ENCODE assay signal across 13 cellular contexts in genomic region chrX:13432776-13433605, GRCh38.
DNase-seq lines count a peak whose midpoint lies in the region; ATAC-seq, FAIRE-seq and TF ChIP-seq lines count a peak whose summit lies in the region.
"Had no signal": no experiment of that assay in that cellular context is flagged by ENCODE, and none has a peak within 500 bp of the region (broad histone marks: within the 10 kb centered on the region; RNA-seq: fewer than 3 reads in every experiment).

No MANE protein-coding gene starts in this region.

- no peaks in the 10 kb centered on the region for H3K27me3 Mint-ChIP-seq in progenitor cell of endocrine pancreas
- H3K27me3 Mint-ChIP-seq: stimulated activated memory B cell treated with anti-CD40 and anti-IgM and Interleukin-4, amounts not matched to agents 10 μg/mL and 1 μg/mL and 100 μg/mL, for 72 hours had no signal

- H3K4me2 ChIP-seq in smooth muscle cell: no peak overlapping the region

- H3K79me2 ChIP-seq in smooth muscle cell (ENCODE audit: low read depth): no peaks in the 10 kb centered on the region

- TF ChIP-seq CTCF in astrocyte of the spinal cord (IDR thresholded peaks at IDR 0.05; ENCODE audit: low read depth, low read length): no peak
- TF ChIP-seq CTCF in smooth muscle cell (IDR thresholded peaks at IDR 0.05; ENCODE audit: borderline replicate concordance, insufficient read depth, poor library complexity, severe bottlenecking): no peak
- TF ChIP-seq CTCF in progenitor cell of endocrine pancreas (IDR thresholded peaks at IDR 0.05; ENCODE audit: unreplicated experiment): no peak

- peaks cover 5% of the 10 kb centered on the region for H3K4me1 Mint-ChIP-seq in progenitor cell of endocrine pancreas (ENCODE audit: low read depth)

- peaks cover 7% of the 10 kb centered on the region for H3K9me3 Mint-ChIP-seq in progenitor cell of endocrine pancreas (ENCODE audit: low read depth)
- H3K9me3 Mint-ChIP-seq: stimulated activated memory B cell treated with anti-CD40 and anti-IgM and Interleukin-4, amounts not matched to agents 10 μg/mL and 1 μg/mL and 100 μg/mL, for 72 hours had no signal

- FAIRE-seq in GM12891 (lab: Jason Lieb, UNC): peak; percentile 69
- FAIRE-seq: bronchial epithelial cell, HTR-8/SVneo had no signal

- H3K4me3 Mint-ChIP-seq in progenitor cell of endocrine pancreas (ENCODE audit: low read depth): no peak overlapping the region
- H3K4me3 Mint-ChIP-seq: stimulated activated memory B cell treated with anti-CD40 and anti-IgM and Interleukin-4, amounts not matched to agents 10 μg/mL and 1 μg/mL and 100 μg/mL, for 72 hours had no signal

- TF ChIP-seq POLR2A in GM12891 (IDR thresholded peaks at IDR 0.05; ENCODE audit: low read depth, low read length): no peak

- no peak overlapping the region for H3K4me3 ChIP-seq in astrocyte of the spinal cord (ENCODE audit: low read depth, low read length)
- H3K4me3 ChIP-seq in smooth muscle cell: no peak overlapping the region

- peak overlapping the region; percentile 46 for H2AFZ ChIP-seq in smooth muscle cell (ENCODE audit: low read depth)

- intact Hi-C loops in left cardiac atrium (cut with DNase I): no loop called here

- 93% methylated on average over 5 of the region's 5 CpGs for WGBS in smooth muscle cell (ENCODE audit: low lambda C conversion rate)

- peak; percentile 58 to 77 for ATAC-seq in left cardiac atrium
- no peak for ATAC-seq in GM19023 (IDR thresholded peaks at IDR 0.05; ENCODE audit: unreplicated experiment)
- ATAC-seq: stimulated activated memory B cell treated with anti-CD40 and anti-IgM and Interleukin-4, amounts not matched to agents 10 μg/mL and 1 μg/mL and 100 μg/mL, for 72 hours had no signal

- H3F3A ChIP-seq in smooth muscle cell (ENCODE audit: low read depth): peaks cover 5% of the 10 kb centered on the region

- H3K4me1 ChIP-seq in smooth muscle cell (ENCODE audit: low read depth): peaks cover 7% of the 10 kb centered on the region

- no peak for DNase-seq in GM12891 (ENCODE audit: insufficient read length, low spot score)
- DNase-seq in astrocyte of the spinal cord (ENCODE audit: low read depth, low spot score): peak; percentile 62
- DNase-seq in left cardiac atrium: no peak
- DNase-seq in smooth muscle cell (lab: John Stamatoyannopoulos, UW; ENCODE audit: unreplicated experiment): no peak
- DNase-seq in SW480 (ENCODE audit: low spot score): no peak
- DNase-seq in progenitor cell of endocrine pancreas (ENCODE audit: low spot score, unreplicated experiment): no peak
- no peak for DNase-seq in DMS79 treated with DMSO at 0.1 percent for 48 hours (lab: John Stamatoyannopoulos, UW)
- DNase-seq: activated CD8-positive, alpha-beta memory T cell treated with anti-CD3 and anti-CD28 coated beads, Interleukin-2, amount 50 U/mL, for 4 hours; NCI-H146 had no signal

- peak overlapping the region; percentile 73 for H3K27ac ChIP-seq in smooth muscle cell (ENCODE audit: low read depth)

- H3K27me3 ChIP-seq in smooth muscle cell (ENCODE audit: low read depth): no peaks in the 10 kb centered on the region

- no peaks in the 10 kb centered on the region for H3K36me3 ChIP-seq in smooth muscle cell (ENCODE audit: low read depth)

- no peaks in the 10 kb centered on the region for H3K9me3 ChIP-seq in smooth muscle cell (replicated peaks; ENCODE audit: low read depth)

- H3K36me3 Mint-ChIP-seq in progenitor cell of endocrine pancreas (ENCODE audit: insufficient read depth): no peaks in the 10 kb centered on the region
- H3K36me3 Mint-ChIP-seq: stimulated activated memory B cell treated with anti-CD40 and anti-IgM and Interleukin-4, amounts not matched to agents 10 μg/mL and 1 μg/mL and 100 μg/mL, for 72 hours had no signal

- H3K27ac Mint-ChIP-seq in progenitor cell of endocrine pancreas: no peak overlapping the region
- H3K27ac Mint-ChIP-seq: stimulated activated memory B cell treated with anti-CD40 and anti-IgM and Interleukin-4, amounts not matched to agents 10 μg/mL and 1 μg/mL and 100 μg/mL, for 72 hours had no signal

- no peaks in the 10 kb centered on the region for H4K20me1 ChIP-seq in smooth muscle cell (ENCODE audit: low read depth)

- in situ Hi-C loops in astrocyte of the spinal cord (cut with HindIII; ENCODE audit: low sequenced_read_pairs): no loop called here

- H3K9ac ChIP-seq in smooth muscle cell (ENCODE audit: low read depth): no peak overlapping the region

TF ChIP-seq in GM12891, 5 proteins besides CTCF, POLR2A, EP300 and RAD21:
- TF ChIP-seq POU2F2 (IDR thresholded peaks at IDR 0.05; ENCODE audit: low read depth, low read length) (no peak), POLR2AphosphoS5 (IDR thresholded peaks at IDR 0.05; ENCODE audit: low read depth, low read length) (no peak)
